ENCODE assay signal across 1 cellular context in the genomic region with DNA sequence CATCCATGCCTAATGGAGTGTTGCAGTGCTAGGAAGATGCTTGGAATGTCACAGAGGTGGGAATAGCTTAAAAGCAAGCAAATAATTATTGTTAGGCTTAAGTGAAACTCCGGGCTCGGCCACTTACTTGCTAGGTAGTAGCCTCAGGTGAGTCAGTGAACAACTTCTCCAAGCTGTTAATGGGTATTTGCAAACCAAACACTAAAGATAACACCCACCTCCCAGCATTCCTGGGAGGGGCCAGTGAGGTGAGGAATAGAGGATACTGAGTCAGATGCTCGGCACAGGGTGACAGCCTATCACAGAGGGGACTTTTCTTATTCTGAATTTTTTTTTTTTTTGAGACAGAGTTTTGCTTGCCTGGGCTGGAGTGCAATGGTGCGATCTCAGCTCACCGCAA.
TF ChIP-seq lines count a peak whose summit lies in the region.

No MANE protein-coding gene starts in this region.

TF ChIP-seq in WTC11, 78 proteins besides CTCF, POLR2A, EP300 and RAD21 (continued from another document):
- TF ChIP-seq, protein P1, sequence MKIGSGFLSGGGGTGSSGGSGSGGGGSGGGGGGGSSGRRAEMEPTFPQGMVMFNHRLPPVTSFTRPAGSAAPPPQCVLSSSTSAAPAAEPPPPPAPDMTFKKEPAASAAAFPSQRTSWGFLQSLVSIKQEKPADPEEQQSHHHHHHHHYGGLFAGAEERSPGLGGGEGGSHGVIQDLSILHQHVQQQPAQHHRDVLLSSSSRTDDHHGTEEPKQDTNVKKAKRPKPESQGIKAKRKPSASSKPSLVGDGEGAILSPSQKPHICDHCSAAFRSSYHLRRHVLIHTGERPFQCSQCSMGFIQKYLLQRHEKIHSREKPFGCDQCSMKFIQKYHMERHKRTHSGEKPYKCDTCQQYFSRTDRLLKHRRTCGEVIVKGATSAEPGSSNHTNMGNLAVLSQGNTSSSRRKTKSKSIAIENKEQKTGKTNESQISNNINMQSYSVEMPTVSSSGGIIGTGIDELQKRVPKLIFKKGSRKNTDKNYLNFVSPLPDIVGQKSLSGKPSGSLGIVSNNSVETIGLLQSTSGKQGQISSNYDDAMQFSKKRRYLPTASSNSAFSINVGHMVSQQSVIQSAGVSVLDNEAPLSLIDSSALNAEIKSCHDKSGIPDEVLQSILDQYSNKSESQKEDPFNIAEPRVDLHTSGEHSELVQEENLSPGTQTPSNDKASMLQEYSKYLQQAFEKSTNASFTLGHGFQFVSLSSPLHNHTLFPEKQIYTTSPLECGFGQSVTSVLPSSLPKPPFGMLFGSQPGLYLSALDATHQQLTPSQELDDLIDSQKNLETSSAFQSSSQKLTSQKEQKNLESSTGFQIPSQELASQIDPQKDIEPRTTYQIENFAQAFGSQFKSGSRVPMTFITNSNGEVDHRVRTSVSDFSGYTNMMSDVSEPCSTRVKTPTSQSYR (CRISPR knock-in tag; IDR thresholded peaks at IDR 0.05): no peak
- TF ChIP-seq GRHL2 (CRISPR knock-in tag; IDR thresholded peaks at IDR 0.05; ENCODE audit: insufficient replicate concordance, severe bottlenecking): no peak
- no peak for TF ChIP-seq MYBL2 (CRISPR knock-in tag; IDR thresholded peaks at IDR 0.05)
- TF ChIP-seq, protein P2, sequence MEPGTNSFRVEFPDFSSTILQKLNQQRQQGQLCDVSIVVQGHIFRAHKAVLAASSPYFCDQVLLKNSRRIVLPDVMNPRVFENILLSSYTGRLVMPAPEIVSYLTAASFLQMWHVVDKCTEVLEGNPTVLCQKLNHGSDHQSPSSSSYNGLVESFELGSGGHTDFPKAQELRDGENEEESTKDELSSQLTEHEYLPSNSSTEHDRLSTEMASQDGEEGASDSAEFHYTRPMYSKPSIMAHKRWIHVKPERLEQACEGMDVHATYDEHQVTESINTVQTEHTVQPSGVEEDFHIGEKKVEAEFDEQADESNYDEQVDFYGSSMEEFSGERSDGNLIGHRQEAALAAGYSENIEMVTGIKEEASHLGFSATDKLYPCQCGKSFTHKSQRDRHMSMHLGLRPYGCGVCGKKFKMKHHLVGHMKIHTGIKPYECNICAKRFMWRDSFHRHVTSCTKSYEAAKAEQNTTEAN (CRISPR knock-in tag; IDR thresholded peaks at IDR 0.05): no peak
- no peak for TF ChIP-seq JUN (CRISPR knock-in tag; IDR thresholded peaks at IDR 0.05)
- TF ChIP-seq E2F1 (CRISPR knock-in tag; IDR thresholded peaks at IDR 0.05): no peak
- TF ChIP-seq, protein P3, sequence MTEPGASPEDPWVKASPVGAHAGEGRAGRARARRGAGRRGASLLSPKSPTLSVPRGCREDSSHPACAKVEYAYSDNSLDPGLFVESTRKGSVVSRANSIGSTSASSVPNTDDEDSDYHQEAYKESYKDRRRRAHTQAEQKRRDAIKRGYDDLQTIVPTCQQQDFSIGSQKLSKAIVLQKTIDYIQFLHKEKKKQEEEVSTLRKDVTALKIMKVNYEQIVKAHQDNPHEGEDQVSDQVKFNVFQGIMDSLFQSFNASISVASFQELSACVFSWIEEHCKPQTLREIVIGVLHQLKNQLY (CRISPR knock-in tag; IDR thresholded peaks at IDR 0.05): no peak
